Comparison of ENCODE assay signal across 15 cellular contexts in genomic region chr16:70692130-70692470, GRCh38. TPM values are rescaled to one million over a fixed set of nuclear protein-coding genes. Genes with fewer than 3 reads are reported as not detected.
A peak's percentile ranks its signal among the peaks of the same experiment; 100 is the strongest.
DNase-seq lines count a peak whose midpoint lies in the region; ATAC-seq and TF ChIP-seq lines count a peak whose summit lies in the region.
"Had no signal": no experiment of that assay in that cellular context is flagged by ENCODE, and none has a peak within 500 bp of the region (broad histone marks: within the 10 kb centered on the region; RNA-seq: fewer than 3 reads in every experiment).

No MANE protein-coding gene starts in this region.

- peaks cover 58% of the 10 kb centered on the region for H3K4me1 ChIP-seq in GM23248 (ENCODE audit: insufficient read depth)
- peaks cover 74% of the 10 kb centered on the region for H3K4me1 ChIP-seq in mesenchymal stem cell (ENCODE audit: control insufficient read depth, insufficient read depth, low read depth, low read length)
- H3K4me1 ChIP-seq in spleen, result peaks cover 33 to 100% (median 80%) of the 10 kb centered on the region in 6 donors

- no peak overlapping the region for H3K14ac ChIP-seq in mesenchymal stem cell (ENCODE audit: low read length in 2 of 2)

- H3K9ac ChIP-seq in GM23248, result peak overlapping the region; percentile 86
- peak overlapping the region; percentile 49 for H3K9ac ChIP-seq in mesenchymal stem cell (ENCODE audit: low read length)

- peak overlapping the region; percentile 88 for H2BK120ac ChIP-seq in mesenchymal stem cell (ENCODE audit: low read depth, low read length)

- peak overlapping the region; percentile 16 for H3K4me2 ChIP-seq in GM23248 (ENCODE audit: unreplicated experiment)
- no peak overlapping the region for H3K4me2 ChIP-seq in mesenchymal stem cell (ENCODE audit: low read length, poor library complexity, severe bottlenecking)

- no peaks in the 10 kb centered on the region for H3K79me2 ChIP-seq in GM23248 (ENCODE audit: insufficient read depth)

- no peaks in the 10 kb centered on the region for H3K9me2 ChIP-seq in GM23248 (ENCODE audit: insufficient read depth)

- H2BK5ac ChIP-seq in mesenchymal stem cell (ENCODE audit: low read depth, low read length, poor library complexity, severe bottlenecking), result no peak overlapping the region

- H3K18ac ChIP-seq in mesenchymal stem cell (ENCODE audit: low read depth in 1 of 2, low read length in 2 of 2), result peak overlapping the region; percentile 80 to 98

- no peaks in the 10 kb centered on the region for H3K36me3 ChIP-seq in GM23248 (ENCODE audit: low read depth)
- H3K36me3 ChIP-seq in mesenchymal stem cell (ENCODE audit: control insufficient read depth in 1 of 2, insufficient read depth in 2 of 2, low read depth in 1 of 2, low read length in 2 of 2), result peaks cover 0 to 16% of the 10 kb centered on the region in 2 experiments
- H3K36me3 ChIP-seq in spleen, result peaks cover 0 to 80% (median 1%) of the 10 kb centered on the region in 6 donors

- intact Hi-C loops in spleen (cut with DNase I; ENCODE audit: low total_unique reads), result no loop called here

- ATAC-seq in GM21786 (IDR thresholded peaks at IDR 0.05; ENCODE audit: unreplicated experiment) (no peak), HG03354 (IDR thresholded peaks at IDR 0.05; ENCODE audit: poor library complexity, severe bottlenecking, unreplicated experiment) (no peak)
- ATAC-seq: natural killer cell treated with Interleukin-12 subunit alpha and Interleukin-12 subunit beta and Interleukin-15 and Interleukin-18, amount 100 ng/mL, for 72 hours had no signal

- TF ChIP-seq POLR2A in spleen (IDR thresholded peaks at IDR 0.05), result no peak

- 6 to 15% methylated on average over 2 to 3 of the region's 3 CpGs for WGBS in GM23248 (ENCODE audit: low coverage in 1 of 2, low lambda C conversion rate in 2 of 2, missing lambda C conversion rate in 2 of 2), 2 experiments
- WGBS in mesenchymal stem cell, result 47% methylated on average over 3 of the region's 3 CpGs
- 81 to 100% (median 88%) methylated on average over 1 to 3 of the region's 3 CpGs for WGBS in spleen, 5 donors

- H4K8ac ChIP-seq in mesenchymal stem cell (ENCODE audit: low read length), result peak overlapping the region; percentile 76

- H3K23ac ChIP-seq in mesenchymal stem cell (ENCODE audit: low read length in 2 of 2), result peak overlapping the region in 1 of 2 experiments; percentile 25

- peak overlapping the region; percentile 88 to 95 for H2BK12ac ChIP-seq in mesenchymal stem cell (ENCODE audit: low read length in 2 of 2)

- no peaks in the 10 kb centered on the region for H3K79me1 ChIP-seq in mesenchymal stem cell (replicated peaks; ENCODE audit: low read length, poor library complexity, severe bottlenecking)

- TF ChIP-seq CTCF in spleen (IDR thresholded peaks at IDR 0.05 in 8 of 11, conservative IDR thresholded peaks at IDR 0.05 in 3 of 11), result no peak

- peak overlapping the region; percentile 98 for H4K91ac ChIP-seq in mesenchymal stem cell (ENCODE audit: low read length)

- H2BK15ac ChIP-seq in mesenchymal stem cell (ENCODE audit: low read depth, poor library complexity, severe bottlenecking), result peak overlapping the region; percentile 62

- no peak for DNase-seq in GM23248
- DNase-seq in caudate nucleus (lab: John Stamatoyannopoulos, UW), result no peak
- DNase-seq in mesenchymal stem cell, result no peak
- DNase-seq in spleen, result no peak
- DNase-seq in NCI-H510A (lab: John Stamatoyannopoulos, UW), result no peak
- DNase-seq in activated naive CD4-positive, alpha-beta T cell (lab: John Stamatoyannopoulos, UW), result no peak
- DNase-seq: activated naive CD4-positive, alpha-beta T cell treated with anti-CD3 and anti-CD28 coated beads, Interleukin-2, amount 50 U/mL, for 16 hours; DMS79; NCI-H146; NCI-H748 treated with DMSO at 0.1 percent for 48 hours; stimulated activated CD4-positive, alpha-beta T cell treated with anti-CD3 and anti-CD28 coated beads, Interleukin-15, amount 100 ng/mL, for 24 hours had no signal

- peak overlapping the region; percentile 57 to 93 for H3K4ac ChIP-seq in mesenchymal stem cell (ENCODE audit: low read depth in 1 of 2, low read length in 2 of 2)

- in situ Hi-C loops in GM23248 (cut with MboI), result no loop called here

- H4K20me1 ChIP-seq in GM23248 (ENCODE audit: insufficient read depth), result no peaks in the 10 kb centered on the region

- H3K27me3 ChIP-seq in GM23248 (replicated peaks; ENCODE audit: insufficient read depth) (no peaks in the 10 kb centered on the region), mesenchymal stem cell (ENCODE audit: control insufficient read depth in 1 of 2, insufficient read depth in 1 of 2, low read length in 2 of 2) (no peaks in the 10 kb centered on the region), spleen (replicated peaks in 1 of 7) (no peaks in the 10 kb centered on the region)

- H2AFZ ChIP-seq in GM23248 (no peak overlapping the region), mesenchymal stem cell (ENCODE audit: low read depth, low read length) (no peak overlapping the region)

- H3K9me3 ChIP-seq in GM23248 (ENCODE audit: low read depth) (no peaks in the 10 kb centered on the region), mesenchymal stem cell (ENCODE audit: control insufficient read depth, low read length) (no peaks in the 10 kb centered on the region), spleen (no peaks in the 10 kb centered on the region)

- peak overlapping the region; percentile 32 for H2AK5ac ChIP-seq in mesenchymal stem cell (ENCODE audit: low read length, severe bottlenecking)

- no peak overlapping the region for H3K4me3 ChIP-seq in GM23248
- H3K4me3 ChIP-seq in mesenchymal stem cell (ENCODE audit: insufficient read depth in 1 of 2, low read depth in 1 of 2, low read length in 2 of 2), result no peak overlapping the region
- no peak overlapping the region for H3K4me3 ChIP-seq in spleen

- H3F3A ChIP-seq in GM23248 (ENCODE audit: insufficient read depth), result peaks cover 9% of the 10 kb centered on the region; the same call in 1 of the 2 replicates

- H3K27ac ChIP-seq in GM23248 (peak overlapping the region; percentile 90), caudate nucleus (ENCODE audit: low read depth, low read length) (peak overlapping the region; percentile 97), mesenchymal stem cell (ENCODE audit: low read length, poor library complexity, severe bottlenecking) (no peak overlapping the region), spleen (peak overlapping the region in 7 of 8 donors; percentile 65 to 90 (median 84))

RNA-seq across cellular contexts. Expression of gene MTSS2, which starts 6.2 kb away (rescaled TPM):
- total RNA-seq in GM23248 (2014; rRNA removed; shearing (Covaris generic)), result 13.2 and 23.7 TPM in 2 replicates
- polyA plus RNA-seq in GM23248 (2016; fragmentation: Nextera tagmentation; extraction: Ambion mirVana) (0.43 and 0.44 TPM in 2 replicates), spleen (10 to 100 TPM in 2 of 3 donors, 1 to 10 TPM in 1; 9.0 to 66.7 (median 12.2) TPM)
- polyA plus RNA-seq in mesenchymal stem cell (2013, experiment 1 of 2), result 105 TPM
- 103 TPM for polyA plus RNA-seq in mesenchymal stem cell (2013, experiment 2 of 2)
- total RNA-seq in spleen, result 100 to 1,000 TPM in 3 of 7 donors, 10 to 100 TPM in 4; 40.6 to 116 (median 94.6) TPM

RNA-seq across cellular contexts. Expression of gene IL34, which starts 45.7 kb away (rescaled TPM):
- total RNA-seq in GM23248 (2014; rRNA removed; shearing (Covaris generic)), result 1.0 TPM in 1 of 2 replicates, not detected in the other
- 0.15 TPM in 1 of 2 replicates, not detected in the other for polyA plus RNA-seq in GM23248 (2016; fragmentation: Nextera tagmentation; extraction: Ambion mirVana)
- polyA plus RNA-seq in mesenchymal stem cell (2013, experiment 1 of 2), result 0.15 TPM
- 0.11 TPM for polyA plus RNA-seq in mesenchymal stem cell (2013, experiment 2 of 2)
- total RNA-seq in spleen, result 100 to 1,000 TPM in 5 of 7 donors, 10 to 100 TPM in 2; 48.2 to 258 (median 197) TPM
- polyA plus RNA-seq in spleen, result 10 to 100 TPM; 20.3 to 82.3 (median 21.3) TPM
- total RNA-seq: B cell had no signal

Comparison
In these comparisons a context has a peak if more than half of its experiments do, and no peak if none do; other contexts are left out.
1. RNA of gene IL34, which starts 45.7 kb away (total RNA-seq): 48.2 to 258 TPM in spleen; 1.0 TPM in GM23248; every median in the first group is over 10 times any median in the second.